8 cellular contexts compared by ENCODE assay signal in genomic region chr11:19713221-19714092, GRCh38. TPM values are rescaled to one million over a fixed set of nuclear protein-coding genes. Genes with fewer than 3 reads are reported as not detected.
A peak's percentile ranks its signal among the peaks of the same experiment; 100 is the strongest.
DNase-seq lines count a peak whose midpoint lies in the region; ATAC-seq lines count a peak whose summit lies in the region.

No MANE protein-coding gene starts in this region.

- H3K4me3 Mint-ChIP-seq in central memory CD8-positive, alpha-beta T cell = peak overlapping the region; percentile 95

- H3K4me1 ChIP-seq in mucosa of rectum (ENCODE audit: control insufficient read depth in 2 of 2, insufficient read depth in 2 of 2, low read length in 2 of 2) = peaks cover 18 to 23% of the 10 kb centered on the region in 2 donors

- ATAC-seq in central memory CD8-positive, alpha-beta T cell (replicated peaks; ENCODE audit: extremely low read depth, poor library complexity, severe bottlenecking) = peak; percentile 5

- H3K27me3 ChIP-seq in mucosa of rectum (ENCODE audit: control insufficient read depth in 2 of 2, insufficient read depth in 2 of 2, low read length in 2 of 2) = peaks cover 29 to 32% of the 10 kb centered on the region in 2 donors

- H3K9ac ChIP-seq in mucosa of rectum (ENCODE audit: low read depth in 1 of 2, low read length in 2 of 2) = peak overlapping the region; percentile 24 to 76

- peaks cover 29% of the 10 kb centered on the region for H3K27me3 Mint-ChIP-seq in central memory CD8-positive, alpha-beta T cell

- no peaks in the 10 kb centered on the region for H3K36me3 ChIP-seq in mucosa of rectum (ENCODE audit: control insufficient read depth in 2 of 2, insufficient read depth in 2 of 2, low read length in 2 of 2)

- H3K27ac Mint-ChIP-seq in central memory CD8-positive, alpha-beta T cell (ENCODE audit: low read depth) = peak overlapping the region; percentile 77

- H3K9me3 ChIP-seq in mucosa of rectum (ENCODE audit: control insufficient read depth in 2 of 2, low read length in 2 of 2) = no peaks in the 10 kb centered on the region

- peak overlapping the region; percentile 56 for H3K4me3 ChIP-seq in Jurkat, Clone E6-1 (ENCODE audit: low read length)
- H3K4me3 ChIP-seq in mucosa of rectum (ENCODE audit: low read length in 2 of 2) = peak overlapping the region; percentile 75 to 81

- peak overlapping the region; percentile 18 to 43 for H3K27ac ChIP-seq in mucosa of rectum (ENCODE audit: low read depth in 2 of 2, low read length in 2 of 2)

- H3K36me3 Mint-ChIP-seq in central memory CD8-positive, alpha-beta T cell (ENCODE audit: insufficient read depth) = peaks cover 3% of the 10 kb centered on the region

- peaks cover 20% of the 10 kb centered on the region for H3K4me1 Mint-ChIP-seq in central memory CD8-positive, alpha-beta T cell

- H3K9me3 Mint-ChIP-seq in central memory CD8-positive, alpha-beta T cell = no peaks in the 10 kb centered on the region

- DNase-seq in DMS79 treated with DMSO at 0.1 percent for 48 hours (lab: John Stamatoyannopoulos, UW) (peak; percentile 21), DMS79 (lab: John Stamatoyannopoulos, UW) (no peak), NCI-H2081 treated with DMSO at 0.1 percent for 48 hours (lab: John Stamatoyannopoulos, UW) (no peak), HuH-7.5 (ENCODE audit: low spot score) (no peak), NCI-H128 (lab: John Stamatoyannopoulos, UW; ENCODE audit: unreplicated experiment) (no peak)
- DNase-seq in Jurkat, Clone E6-1 (ENCODE audit: low read depth, low spot score) = no peak
- DNase-seq in central memory CD8-positive, alpha-beta T cell (ENCODE audit: low spot score in 2 of 2) = no peak

RNA-seq across cellular contexts. Expression of gene NAV2, which starts 0.8 kb away (rescaled TPM):
- 1.00 TPM for polyA plus RNA-seq in Jurkat, Clone E6-1 (2012; ENCODE audit: insufficient read depth, insufficient read length)
